Comparison of ENCODE assay signal across 17 cellular contexts in the genomic region with DNA sequence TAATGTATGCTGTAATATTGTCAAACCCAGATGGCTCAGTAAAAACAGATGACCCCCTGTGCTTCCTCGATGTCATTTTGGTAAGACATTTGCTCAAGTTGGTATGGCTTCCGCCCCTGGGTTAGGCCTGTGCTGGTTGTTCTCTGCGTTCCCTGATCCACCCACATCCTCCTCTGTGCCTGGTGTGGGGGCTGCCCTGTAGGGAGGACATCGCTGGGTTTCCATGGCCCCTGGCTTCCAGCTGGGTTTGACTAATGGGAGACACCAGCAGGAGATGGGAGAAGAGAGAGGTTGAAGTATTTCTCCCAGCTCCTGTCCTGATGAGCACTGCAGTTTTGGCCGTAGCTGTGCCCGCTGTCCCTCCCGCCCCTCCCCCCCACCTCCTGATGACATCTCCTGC. TPM values are rescaled to one million over a fixed set of nuclear protein-coding genes. Genes with fewer than 3 reads are reported as not detected.
"Had no signal": no experiment of that assay in that cellular context is flagged by ENCODE, and none has a peak within 500 bp of the region (broad histone marks: within the 10 kb centered on the region; RNA-seq: fewer than 3 reads in every experiment).

No MANE protein-coding gene starts in this region.

- H3K9me3 ChIP-seq: gastrocnemius medialis, heart right ventricle, mucosa of descending colon, neutrophil, vagina had no signal

- ATAC-seq: gastrocnemius medialis; heart right ventricle; left colon; mucosa of descending colon; naive thymus-derived CD8-positive, alpha-beta T cell had no signal

- H3K4me3 ChIP-seq: dorsolateral prefrontal cortex, gastrocnemius medialis, heart right ventricle, mucosa of descending colon, smooth muscle cell, vagina had no signal

- H3K36me3 ChIP-seq: gastrocnemius medialis, heart right ventricle, neutrophil, vagina had no signal

- DNase-seq: activated CD4-positive, CD25-positive, alpha-beta regulatory T cell treated with anti-CD3 and anti-CD28 coated beads, Interleukin-2, amount 50 U/mL, for 72 hours; activated naive CD4-positive, alpha-beta T cell; activated naive CD8-positive, alpha-beta T cell treated with anti-CD3 and anti-CD28 coated beads, Interleukin-2, amount 10 ng/mL, durations not matched to agents 7 days and 5 days; activated T-cell treated with anti-CD3 and anti-CD28 coated beads for 4 hours; endodermal cell; gastrocnemius medialis; heart right ventricle; naive thymus-derived CD8-positive, alpha-beta T cell had no signal

- H3K27ac Mint-ChIP-seq: activated naive CD8-positive, alpha-beta T cell treated with anti-CD3 and anti-CD28 coated beads, Interleukin-2, amount 10 ng/mL, durations not matched to agents 7 days and 5 days; endodermal cell had no signal

- H3K27ac ChIP-seq: dorsolateral prefrontal cortex, gastrocnemius medialis, heart right ventricle, neutrophil, vagina had no signal

- H3K9me3 Mint-ChIP-seq: activated naive CD8-positive, alpha-beta T cell treated with anti-CD3 and anti-CD28 coated beads, Interleukin-2, amount 10 ng/mL, durations not matched to agents 7 days and 5 days; naive thymus-derived CD8-positive, alpha-beta T cell had no signal

- H3K27me3 ChIP-seq: dorsolateral prefrontal cortex, gastrocnemius medialis, heart right ventricle, neutrophil, vagina had no signal

- H3K36me3 Mint-ChIP-seq: activated naive CD8-positive, alpha-beta T cell treated with anti-CD3 and anti-CD28 coated beads, Interleukin-2, amount 10 ng/mL, durations not matched to agents 7 days and 5 days; naive thymus-derived CD8-positive, alpha-beta T cell had no signal

- H3K4me3 Mint-ChIP-seq: activated naive CD8-positive, alpha-beta T cell treated with anti-CD3 and anti-CD28 coated beads, Interleukin-2, amount 10 ng/mL, durations not matched to agents 7 days and 5 days; endodermal cell; naive thymus-derived CD8-positive, alpha-beta T cell had no signal

RNA-seq across cellular contexts. Expression of gene MFAP4, which starts 4.4 kb away (rescaled TPM):
- total RNA-seq: activated CD8-positive, alpha-beta memory T cell treated with anti-CD3 and anti-CD28 coated beads for 36 hours; activated naive CD8-positive, alpha-beta T cell treated with anti-CD3 and anti-CD28 coated beads, Interleukin-2, amount 10 ng/mL, durations not matched to agents 7 days and 5 days; epithelial cell of proximal tubule; naive thymus-derived CD8-positive, alpha-beta T cell; T-helper 1 cell treated with Interleukin-12 subunit alpha and Interleukin-12 subunit beta and Interleukin-4 antibody, amounts not matched to agents 30 ng/mL and 1 ng/mL, for 36 hours had no signal
- polyA plus RNA-seq: naive thymus-derived CD8-positive, alpha-beta T cell had no signal
